1 cellular context compared by ENCODE assay signal in the genomic region with DNA sequence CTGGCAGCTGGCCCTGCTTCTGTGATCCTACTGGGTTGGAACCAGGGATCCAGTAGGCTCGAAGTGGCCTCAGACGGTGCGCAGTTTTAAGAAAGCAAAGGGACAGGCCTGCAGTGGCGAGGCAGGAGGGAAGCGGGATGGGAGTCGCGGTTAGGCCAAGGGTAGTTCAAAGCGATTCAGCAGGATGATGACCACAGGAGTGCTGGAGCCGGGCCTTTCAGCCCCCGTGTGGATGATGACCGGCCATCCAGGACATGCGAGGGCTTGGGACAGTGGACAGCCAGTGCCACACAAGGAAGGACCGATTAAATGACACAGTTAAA.
A peak's percentile ranks its signal among the peaks of the same experiment; 100 is the strongest.
TF ChIP-seq lines count a peak whose summit lies in the region.

No MANE protein-coding gene starts in this region.

TF ChIP-seq in HEK293, 187 proteins besides CTCF, POLR2A, EP300 and RAD21 (continued from another document and continues in another):
- TF ChIP-seq, protein P1, sequence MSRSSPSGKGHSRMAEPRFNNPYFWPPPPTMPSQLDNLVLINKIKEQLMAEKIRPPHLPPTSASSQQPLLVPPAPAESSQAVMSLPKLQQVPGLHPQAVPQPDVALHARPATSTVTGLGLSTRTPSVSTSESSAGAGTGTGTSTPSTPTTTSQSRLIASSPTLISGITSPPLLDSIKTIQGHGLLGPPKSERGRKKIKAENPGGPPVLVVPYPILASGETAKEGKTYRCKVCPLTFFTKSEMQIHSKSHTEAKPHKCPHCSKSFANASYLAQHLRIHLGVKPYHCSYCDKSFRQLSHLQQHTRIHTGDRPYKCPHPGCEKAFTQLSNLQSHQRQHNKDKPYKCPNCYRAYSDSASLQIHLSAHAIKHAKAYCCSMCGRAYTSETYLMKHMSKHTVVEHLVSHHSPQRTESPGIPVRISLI (tag by site-specific recombination; IDR thresholded peaks at IDR 0.05), result no peak
- no peak for TF ChIP-seq REPIN1 (tag by site-specific recombination; IDR thresholded peaks at IDR 0.05; ENCODE audit: low read depth)
- no peak for TF ChIP-seq ZNF416 (tag by site-specific recombination; IDR thresholded peaks at IDR 0.05)
- TF ChIP-seq ZNF837 (tag by site-specific recombination; IDR thresholded peaks at IDR 0.05), result no peak
- TF ChIP-seq YY2 (tag by site-specific recombination; IDR thresholded peaks at IDR 0.05), result no peak
- TF ChIP-seq ZNF202 (tag by site-specific recombination; IDR thresholded peaks at IDR 0.05; ENCODE audit: borderline replicate concordance), result no peak
- no peak for TF ChIP-seq SCRT1 (tag by site-specific recombination; IDR thresholded peaks at IDR 0.05; ENCODE audit: borderline replicate concordance)
- TF ChIP-seq ZNF585B (tag by site-specific recombination; IDR thresholded peaks at IDR 0.05), result no peak
- TF ChIP-seq ZNF629 (tag by site-specific recombination; IDR thresholded peaks at IDR 0.05), result peak; percentile 10; the same call in 1 of the 2 replicates
- TF ChIP-seq ZNF501 (tag by site-specific recombination; IDR thresholded peaks at IDR 0.05), result peak; percentile 54; the same call in 1 of the 2 replicates
- TF ChIP-seq, protein P2, sequence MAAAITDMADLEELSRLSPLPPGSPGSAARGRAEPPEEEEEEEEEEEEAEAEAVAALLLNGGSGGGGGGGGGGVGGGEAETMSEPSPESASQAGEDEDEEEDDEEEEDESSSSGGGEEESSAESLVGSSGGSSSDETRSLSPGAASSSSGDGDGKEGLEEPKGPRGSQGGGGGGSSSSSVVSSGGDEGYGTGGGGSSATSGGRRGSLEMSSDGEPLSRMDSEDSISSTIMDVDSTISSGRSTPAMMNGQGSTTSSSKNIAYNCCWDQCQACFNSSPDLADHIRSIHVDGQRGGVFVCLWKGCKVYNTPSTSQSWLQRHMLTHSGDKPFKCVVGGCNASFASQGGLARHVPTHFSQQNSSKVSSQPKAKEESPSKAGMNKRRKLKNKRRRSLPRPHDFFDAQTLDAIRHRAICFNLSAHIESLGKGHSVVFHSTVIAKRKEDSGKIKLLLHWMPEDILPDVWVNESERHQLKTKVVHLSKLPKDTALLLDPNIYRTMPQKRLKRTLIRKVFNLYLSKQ (tag by site-specific recombination; IDR thresholded peaks at IDR 0.05; ENCODE audit: borderline replicate concordance), result no peak
- no peak for TF ChIP-seq ZNF266 (tag by site-specific recombination; IDR thresholded peaks at IDR 0.05; ENCODE audit: low read depth)
- no peak for TF ChIP-seq SP3 (tag by site-specific recombination; IDR thresholded peaks at IDR 0.05)
- TF ChIP-seq, protein P3, sequence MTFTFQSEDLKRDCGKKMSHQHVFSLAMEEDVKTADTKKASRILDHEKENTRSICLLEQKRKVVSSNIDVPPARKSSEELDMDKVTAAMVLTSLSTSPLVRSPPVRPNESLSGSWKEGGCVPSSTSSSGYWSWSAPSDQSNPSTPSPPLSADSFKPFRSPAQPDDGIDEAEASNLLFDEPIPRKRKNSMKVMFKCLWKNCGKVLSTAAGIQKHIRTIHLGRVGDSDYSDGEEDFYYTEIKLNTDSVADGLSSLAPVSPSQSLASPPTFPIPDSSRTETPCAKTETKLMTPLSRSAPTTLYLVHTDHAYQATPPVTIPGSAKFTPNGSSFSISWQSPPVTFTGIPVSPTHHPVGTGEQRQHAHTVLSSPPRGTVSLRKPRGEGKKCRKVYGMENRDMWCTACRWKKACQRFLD (tag by site-specific recombination; IDR thresholded peaks at IDR 0.05), result no peak
- TF ChIP-seq ZNF155 (tag by site-specific recombination; IDR thresholded peaks at IDR 0.05), result no peak
- TF ChIP-seq ZNF2 (tag by site-specific recombination; IDR thresholded peaks at IDR 0.05), result peak; percentile 62
- no peak for TF ChIP-seq KLF7 (tag by site-specific recombination; IDR thresholded peaks at IDR 0.05; ENCODE audit: borderline replicate concordance)
- TF ChIP-seq ZNF561 (tag by site-specific recombination; IDR thresholded peaks at IDR 0.05; ENCODE audit: borderline replicate concordance), result no peak
- no peak for TF ChIP-seq ZNF664 (tag by site-specific recombination; IDR thresholded peaks at IDR 0.05)
- TF ChIP-seq, protein P4, sequence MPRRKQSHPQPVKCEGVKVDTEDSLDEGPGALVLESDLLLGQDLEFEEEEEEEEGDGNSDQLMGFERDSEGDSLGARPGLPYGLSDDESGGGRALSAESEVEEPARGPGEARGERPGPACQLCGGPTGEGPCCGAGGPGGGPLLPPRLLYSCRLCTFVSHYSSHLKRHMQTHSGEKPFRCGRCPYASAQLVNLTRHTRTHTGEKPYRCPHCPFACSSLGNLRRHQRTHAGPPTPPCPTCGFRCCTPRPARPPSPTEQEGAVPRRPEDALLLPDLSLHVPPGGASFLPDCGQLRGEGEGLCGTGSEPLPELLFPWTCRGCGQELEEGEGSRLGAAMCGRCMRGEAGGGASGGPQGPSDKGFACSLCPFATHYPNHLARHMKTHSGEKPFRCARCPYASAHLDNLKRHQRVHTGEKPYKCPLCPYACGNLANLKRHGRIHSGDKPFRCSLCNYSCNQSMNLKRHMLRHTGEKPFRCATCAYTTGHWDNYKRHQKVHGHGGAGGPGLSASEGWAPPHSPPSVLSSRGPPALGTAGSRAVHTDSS (tag by site-specific recombination; IDR thresholded peaks at IDR 0.05), result no peak
- peak; percentile 38; the same call in 1 of the 2 replicates for TF ChIP-seq ZNF121 (tag by site-specific recombination; IDR thresholded peaks at IDR 0.05)
- TF ChIP-seq, protein P5, sequence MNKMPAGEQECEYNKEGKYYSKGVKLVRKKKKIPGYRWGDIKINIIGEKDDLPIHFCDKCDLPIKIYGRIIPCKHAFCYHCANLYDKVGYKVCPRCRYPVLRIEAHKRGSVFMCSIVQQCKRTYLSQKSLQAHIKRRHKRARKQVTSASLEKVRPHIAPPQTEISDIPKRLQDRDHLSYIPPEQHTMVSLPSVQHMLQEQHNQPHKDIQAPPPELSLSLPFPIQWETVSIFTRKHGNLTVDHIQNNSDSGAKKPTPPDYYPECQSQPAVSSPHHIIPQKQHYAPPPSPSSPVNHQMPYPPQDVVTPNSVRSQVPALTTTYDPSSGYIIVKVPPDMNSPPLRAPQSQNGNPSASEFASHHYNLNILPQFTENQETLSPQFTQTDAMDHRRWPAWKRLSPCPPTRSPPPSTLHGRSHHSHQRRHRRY (tag by site-specific recombination; IDR thresholded peaks at IDR 0.05), result no peak
- peak; percentile 20; the same call in 1 of the 2 replicates for TF ChIP-seq ZNF394 (tag by site-specific recombination; IDR thresholded peaks at IDR 0.05; ENCODE audit: borderline replicate concordance)
- TF ChIP-seq, protein P6, sequence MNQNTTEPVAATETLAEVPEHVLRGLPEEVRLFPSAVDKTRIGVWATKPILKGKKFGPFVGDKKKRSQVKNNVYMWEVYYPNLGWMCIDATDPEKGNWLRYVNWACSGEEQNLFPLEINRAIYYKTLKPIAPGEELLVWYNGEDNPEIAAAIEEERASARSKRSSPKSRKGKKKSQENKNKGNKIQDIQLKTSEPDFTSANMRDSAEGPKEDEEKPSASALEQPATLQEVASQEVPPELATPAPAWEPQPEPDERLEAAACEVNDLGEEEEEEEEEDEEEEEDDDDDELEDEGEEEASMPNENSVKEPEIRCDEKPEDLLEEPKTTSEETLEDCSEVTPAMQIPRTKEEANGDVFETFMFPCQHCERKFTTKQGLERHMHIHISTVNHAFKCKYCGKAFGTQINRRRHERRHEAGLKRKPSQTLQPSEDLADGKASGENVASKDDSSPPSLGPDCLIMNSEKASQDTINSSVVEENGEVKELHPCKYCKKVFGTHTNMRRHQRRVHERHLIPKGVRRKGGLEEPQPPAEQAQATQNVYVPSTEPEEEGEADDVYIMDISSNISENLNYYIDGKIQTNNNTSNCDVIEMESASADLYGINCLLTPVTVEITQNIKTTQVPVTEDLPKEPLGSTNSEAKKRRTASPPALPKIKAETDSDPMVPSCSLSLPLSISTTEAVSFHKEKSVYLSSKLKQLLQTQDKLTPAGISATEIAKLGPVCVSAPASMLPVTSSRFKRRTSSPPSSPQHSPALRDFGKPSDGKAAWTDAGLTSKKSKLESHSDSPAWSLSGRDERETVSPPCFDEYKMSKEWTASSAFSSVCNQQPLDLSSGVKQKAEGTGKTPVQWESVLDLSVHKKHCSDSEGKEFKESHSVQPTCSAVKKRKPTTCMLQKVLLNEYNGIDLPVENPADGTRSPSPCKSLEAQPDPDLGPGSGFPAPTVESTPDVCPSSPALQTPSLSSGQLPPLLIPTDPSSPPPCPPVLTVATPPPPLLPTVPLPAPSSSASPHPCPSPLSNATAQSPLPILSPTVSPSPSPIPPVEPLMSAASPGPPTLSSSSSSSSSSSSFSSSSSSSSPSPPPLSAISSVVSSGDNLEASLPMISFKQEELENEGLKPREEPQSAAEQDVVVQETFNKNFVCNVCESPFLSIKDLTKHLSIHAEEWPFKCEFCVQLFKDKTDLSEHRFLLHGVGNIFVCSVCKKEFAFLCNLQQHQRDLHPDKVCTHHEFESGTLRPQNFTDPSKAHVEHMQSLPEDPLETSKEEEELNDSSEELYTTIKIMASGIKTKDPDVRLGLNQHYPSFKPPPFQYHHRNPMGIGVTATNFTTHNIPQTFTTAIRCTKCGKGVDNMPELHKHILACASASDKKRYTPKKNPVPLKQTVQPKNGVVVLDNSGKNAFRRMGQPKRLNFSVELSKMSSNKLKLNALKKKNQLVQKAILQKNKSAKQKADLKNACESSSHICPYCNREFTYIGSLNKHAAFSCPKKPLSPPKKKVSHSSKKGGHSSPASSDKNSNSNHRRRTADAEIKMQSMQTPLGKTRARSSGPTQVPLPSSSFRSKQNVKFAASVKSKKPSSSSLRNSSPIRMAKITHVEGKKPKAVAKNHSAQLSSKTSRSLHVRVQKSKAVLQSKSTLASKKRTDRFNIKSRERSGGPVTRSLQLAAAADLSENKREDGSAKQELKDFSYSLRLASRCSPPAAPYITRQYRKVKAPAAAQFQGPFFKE (tag by site-specific recombination; IDR thresholded peaks at IDR 0.05; ENCODE audit: borderline replicate concordance), result no peak
- TF ChIP-seq SP7 (tag by site-specific recombination; IDR thresholded peaks at IDR 0.05), result no peak; the same call in 1 of the 2 replicates
- TF ChIP-seq ZFP41 (tag by site-specific recombination; IDR thresholded peaks at IDR 0.05; ENCODE audit: borderline replicate concordance), result no peak
- TF ChIP-seq ZNF600 (tag by site-specific recombination; IDR thresholded peaks at IDR 0.05), result peak; percentile 90
- TF ChIP-seq ZNF350 (tag by site-specific recombination; IDR thresholded peaks at IDR 0.05), result no peak
- no peak for TF ChIP-seq ZNF776 (tag by site-specific recombination; IDR thresholded peaks at IDR 0.05; ENCODE audit: borderline replicate concordance)
- TF ChIP-seq ZNF174 (tag by site-specific recombination; IDR thresholded peaks at IDR 0.05), result no peak
- TF ChIP-seq BCL11B (tag by site-specific recombination; IDR thresholded peaks at IDR 0.05; ENCODE audit: low read depth), result no peak
- no peak for TF ChIP-seq MEIS1 (CRISPR knock-in tag; IDR thresholded peaks at IDR 0.05; ENCODE audit: borderline replicate concordance)
- TF ChIP-seq ZNF596 (tag by site-specific recombination; IDR thresholded peaks at IDR 0.05), result no peak
- TF ChIP-seq ZNF670 (tag by site-specific recombination; IDR thresholded peaks at IDR 0.05; ENCODE audit: low read depth), result no peak
- no peak; the same call in 1 of the 2 replicates for TF ChIP-seq ZNF660 (tag by site-specific recombination; IDR thresholded peaks at IDR 0.05)
- TF ChIP-seq ZBTB8A (tag by site-specific recombination; IDR thresholded peaks at IDR 0.05), result no peak
- TF ChIP-seq, protein P7, sequence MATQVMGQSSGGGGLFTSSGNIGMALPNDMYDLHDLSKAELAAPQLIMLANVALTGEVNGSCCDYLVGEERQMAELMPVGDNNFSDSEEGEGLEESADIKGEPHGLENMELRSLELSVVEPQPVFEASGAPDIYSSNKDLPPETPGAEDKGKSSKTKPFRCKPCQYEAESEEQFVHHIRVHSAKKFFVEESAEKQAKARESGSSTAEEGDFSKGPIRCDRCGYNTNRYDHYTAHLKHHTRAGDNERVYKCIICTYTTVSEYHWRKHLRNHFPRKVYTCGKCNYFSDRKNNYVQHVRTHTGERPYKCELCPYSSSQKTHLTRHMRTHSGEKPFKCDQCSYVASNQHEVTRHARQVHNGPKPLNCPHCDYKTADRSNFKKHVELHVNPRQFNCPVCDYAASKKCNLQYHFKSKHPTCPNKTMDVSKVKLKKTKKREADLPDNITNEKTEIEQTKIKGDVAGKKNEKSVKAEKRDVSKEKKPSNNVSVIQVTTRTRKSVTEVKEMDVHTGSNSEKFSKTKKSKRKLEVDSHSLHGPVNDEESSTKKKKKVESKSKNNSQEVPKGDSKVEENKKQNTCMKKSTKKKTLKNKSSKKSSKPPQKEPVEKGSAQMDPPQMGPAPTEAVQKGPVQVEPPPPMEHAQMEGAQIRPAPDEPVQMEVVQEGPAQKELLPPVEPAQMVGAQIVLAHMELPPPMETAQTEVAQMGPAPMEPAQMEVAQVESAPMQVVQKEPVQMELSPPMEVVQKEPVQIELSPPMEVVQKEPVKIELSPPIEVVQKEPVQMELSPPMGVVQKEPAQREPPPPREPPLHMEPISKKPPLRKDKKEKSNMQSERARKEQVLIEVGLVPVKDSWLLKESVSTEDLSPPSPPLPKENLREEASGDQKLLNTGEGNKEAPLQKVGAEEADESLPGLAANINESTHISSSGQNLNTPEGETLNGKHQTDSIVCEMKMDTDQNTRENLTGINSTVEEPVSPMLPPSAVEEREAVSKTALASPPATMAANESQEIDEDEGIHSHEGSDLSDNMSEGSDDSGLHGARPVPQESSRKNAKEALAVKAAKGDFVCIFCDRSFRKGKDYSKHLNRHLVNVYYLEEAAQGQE (tag by site-specific recombination; IDR thresholded peaks at IDR 0.05), result no peak
- TF ChIP-seq ZNF112 (tag by site-specific recombination; IDR thresholded peaks at IDR 0.05), result no peak
- no peak for TF ChIP-seq ZNF549 (tag by site-specific recombination; IDR thresholded peaks at IDR 0.05)
- TF ChIP-seq ZNF37A (tag by site-specific recombination; IDR thresholded peaks at IDR 0.05), result no peak
- TF ChIP-seq, protein P8, sequence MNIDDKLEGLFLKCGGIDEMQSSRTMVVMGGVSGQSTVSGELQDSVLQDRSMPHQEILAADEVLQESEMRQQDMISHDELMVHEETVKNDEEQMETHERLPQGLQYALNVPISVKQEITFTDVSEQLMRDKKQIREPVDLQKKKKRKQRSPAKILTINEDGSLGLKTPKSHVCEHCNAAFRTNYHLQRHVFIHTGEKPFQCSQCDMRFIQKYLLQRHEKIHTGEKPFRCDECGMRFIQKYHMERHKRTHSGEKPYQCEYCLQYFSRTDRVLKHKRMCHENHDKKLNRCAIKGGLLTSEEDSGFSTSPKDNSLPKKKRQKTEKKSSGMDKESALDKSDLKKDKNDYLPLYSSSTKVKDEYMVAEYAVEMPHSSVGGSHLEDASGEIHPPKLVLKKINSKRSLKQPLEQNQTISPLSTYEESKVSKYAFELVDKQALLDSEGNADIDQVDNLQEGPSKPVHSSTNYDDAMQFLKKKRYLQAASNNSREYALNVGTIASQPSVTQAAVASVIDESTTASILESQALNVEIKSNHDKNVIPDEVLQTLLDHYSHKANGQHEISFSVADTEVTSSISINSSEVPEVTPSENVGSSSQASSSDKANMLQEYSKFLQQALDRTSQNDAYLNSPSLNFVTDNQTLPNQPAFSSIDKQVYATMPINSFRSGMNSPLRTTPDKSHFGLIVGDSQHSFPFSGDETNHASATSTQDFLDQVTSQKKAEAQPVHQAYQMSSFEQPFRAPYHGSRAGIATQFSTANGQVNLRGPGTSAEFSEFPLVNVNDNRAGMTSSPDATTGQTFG (tag by site-specific recombination; IDR thresholded peaks at IDR 0.05; ENCODE audit: borderline replicate concordance), result no peak
- no peak for TF ChIP-seq ZNF423 (tag by site-specific recombination; IDR thresholded peaks at IDR 0.05)
- TF ChIP-seq ZNF624 (tag by site-specific recombination; IDR thresholded peaks at IDR 0.05), result no peak
- TF ChIP-seq ZSCAN30 (tag by site-specific recombination; IDR thresholded peaks at IDR 0.05), result no peak
- TF ChIP-seq ZIC2 (tag by site-specific recombination; IDR thresholded peaks at IDR 0.05), result peak; percentile 59
- TF ChIP-seq ZNF623 (tag by site-specific recombination; IDR thresholded peaks at IDR 0.05), result 0 out of 2 replicates have a peak, but pooled peaks have one; percentile 17
- TF ChIP-seq ZNF658 (tag by site-specific recombination; IDR thresholded peaks at IDR 0.05), result no peak
